In the genomic region with DNA sequence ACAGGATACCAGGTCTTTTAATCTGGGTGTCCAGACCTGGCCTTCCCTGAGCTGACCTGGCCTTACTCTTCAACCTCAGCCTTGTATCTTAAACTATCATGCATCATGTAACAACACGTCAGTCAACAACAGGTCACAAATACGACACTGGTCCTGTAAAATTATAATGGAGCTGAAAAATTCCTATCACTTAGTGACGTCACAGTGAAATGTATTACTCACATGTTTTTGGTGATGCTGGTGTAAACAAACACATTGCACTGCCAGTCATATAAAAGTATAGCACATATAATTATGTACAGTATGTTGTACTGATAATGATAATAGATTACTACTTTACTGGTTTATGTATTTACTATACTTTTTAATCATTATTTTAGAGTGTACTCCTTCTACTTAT, we compare ENCODE assay signal across 2 cellular contexts.
TF ChIP-seq lines count a peak whose summit lies in the region.

No MANE protein-coding gene starts in this region.

TF ChIP-seq in HepG2, 621 proteins besides CTCF, POLR2A, EP300 and RAD21:
- no peak for TF ChIP-seq TRIM24 (CRISPR knock-in tag; IDR thresholded peaks at IDR 0.05)
- no peak for TF ChIP-seq NONO (IDR thresholded peaks at IDR 0.05)
- no peak for TF ChIP-seq NONO (CRISPR knock-in tag; conservative IDR thresholded peaks at IDR 0.05)
- TF ChIP-seq, protein P1, sequence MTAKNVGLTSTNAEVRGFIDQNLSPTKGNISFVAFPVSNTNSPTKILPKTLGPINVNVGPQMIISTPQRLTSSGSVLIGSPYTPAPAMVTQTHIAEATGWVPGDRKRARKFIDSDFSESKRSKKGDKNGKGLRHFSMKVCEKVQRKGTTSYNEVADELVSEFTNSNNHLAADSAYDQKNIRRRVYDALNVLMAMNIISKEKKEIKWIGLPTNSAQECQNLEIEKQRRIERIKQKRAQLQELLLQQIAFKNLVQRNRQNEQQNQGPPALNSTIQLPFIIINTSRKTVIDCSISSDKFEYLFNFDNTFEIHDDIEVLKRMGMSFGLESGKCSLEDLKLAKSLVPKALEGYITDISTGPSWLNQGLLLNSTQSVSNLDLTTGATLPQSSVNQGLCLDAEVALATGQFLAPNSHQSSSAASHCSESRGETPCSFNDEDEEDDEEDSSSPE (CRISPR knock-in tag; IDR thresholded peaks at IDR 0.05), result no peak
- TF ChIP-seq, protein P2, sequence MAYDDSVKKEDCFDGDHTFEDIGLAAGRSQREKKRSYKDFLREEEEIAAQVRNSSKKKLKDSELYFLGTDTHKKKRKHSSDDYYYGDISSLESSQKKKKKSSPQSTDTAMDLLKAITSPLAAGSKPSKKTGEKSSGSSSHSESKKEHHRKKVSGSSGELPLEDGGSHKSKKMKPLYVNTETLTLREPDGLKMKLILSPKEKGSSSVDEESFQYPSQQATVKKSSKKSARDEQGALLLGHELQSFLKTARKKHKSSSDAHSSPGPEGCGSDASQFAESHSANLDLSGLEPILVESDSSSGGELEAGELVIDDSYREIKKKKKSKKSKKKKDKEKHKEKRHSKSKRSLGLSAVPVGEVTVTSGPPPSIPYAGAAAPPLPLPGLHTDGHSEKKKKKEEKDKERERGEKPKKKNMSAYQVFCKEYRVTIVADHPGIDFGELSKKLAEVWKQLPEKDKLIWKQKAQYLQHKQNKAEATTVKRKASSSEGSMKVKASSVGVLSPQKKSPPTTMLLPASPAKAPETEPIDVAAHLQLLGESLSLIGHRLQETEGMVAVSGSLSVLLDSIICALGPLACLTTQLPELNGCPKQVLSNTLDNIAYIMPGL (CRISPR knock-in tag; IDR thresholded peaks at IDR 0.05; ENCODE audit: borderline replicate concordance in 1 of 2, low read depth in 1 of 2), result no peak
- TF ChIP-seq DR1 (CRISPR knock-in tag; IDR thresholded peaks at IDR 0.05), result no peak
- no peak for TF ChIP-seq ZNF343 (CRISPR knock-in tag; IDR thresholded peaks at IDR 0.05)
- TF ChIP-seq ZEB1 (IDR thresholded peaks at IDR 0.05; ENCODE audit: insufficient replicate concordance, low read depth), result no peak
- no peak for TF ChIP-seq ZNF607 (CRISPR knock-in tag; IDR thresholded peaks at IDR 0.05; ENCODE audit: borderline replicate concordance)
- TF ChIP-seq ZNF850 (CRISPR knock-in tag; conservative IDR thresholded peaks at IDR 0.05), result no peak
- peak; percentile 73 for TF ChIP-seq ATF7 (IDR thresholded peaks at IDR 0.05)
- no peak for TF ChIP-seq ATF7 (CRISPR knock-in tag; IDR thresholded peaks at IDR 0.05)
- peak; percentile 97 for TF ChIP-seq CREB1 (IDR thresholded peaks at IDR 0.05)
- no peak for TF ChIP-seq CREB1 (CRISPR knock-in tag; IDR thresholded peaks at IDR 0.05)

TF ChIP-seq in K562, 482 proteins besides CTCF, POLR2A, EP300 and RAD21:
- no peak for TF ChIP-seq MTA2 (IDR thresholded peaks at IDR 0.05; ENCODE audit: low read depth)
- TF ChIP-seq ZNF224 (CRISPR knock-in tag; IDR thresholded peaks at IDR 0.05), result no peak
- TF ChIP-seq ATF1 (CRISPR knock-in tag; IDR thresholded peaks at IDR 0.05), result no peak
- peak; percentile 52 for TF ChIP-seq ATF1 (tag; IDR thresholded peaks at IDR 0.05)
- no peak for TF ChIP-seq PTTG1 (tag; IDR thresholded peaks at IDR 0.05; ENCODE audit: low read depth)
- TF ChIP-seq NCOA2 (IDR thresholded peaks at IDR 0.05; ENCODE audit: partially characterized antibody in 2 of 2), result no peak
